In genomic region chr17:68019675-68020450, GRCh38 we compare ENCODE assay signal across 1 cellular context.
TF ChIP-seq lines count a peak whose summit lies in the region.

No MANE protein-coding gene starts in this region.

TF ChIP-seq in K562, 482 proteins besides CTCF, POLR2A, EP300 and RAD21 (continued from another document and continues in another):
- TF ChIP-seq CUX1 (CRISPR knock-in tag; IDR thresholded peaks at IDR 0.05), result peak; percentile 54; the same call in 1 of the 2 replicates
- no peak for TF ChIP-seq TRIM28 (IDR thresholded peaks at IDR 0.05)
- TF ChIP-seq FOXK1 (CRISPR knock-in tag; IDR thresholded peaks at IDR 0.05; ENCODE audit: borderline replicate concordance), result no peak; the same call in 1 of the 2 replicates
- TF ChIP-seq SAFB (IDR thresholded peaks at IDR 0.05; ENCODE audit: borderline replicate concordance, low read depth, low read length), result no peak
- TF ChIP-seq SIRT6 (IDR thresholded peaks at IDR 0.05; ENCODE audit: low read depth, low read length), result peak; percentile 34
- no peak for TF ChIP-seq THRA (IDR thresholded peaks at IDR 0.05)
- no peak for TF ChIP-seq CEBPG (CRISPR knock-in tag; IDR thresholded peaks at IDR 0.05)
- no peak for TF ChIP-seq CEBPG (tag; conservative IDR thresholded peaks at IDR 0.05 in 1 of 2, IDR thresholded peaks at IDR 0.05 in 1 of 2)
- peak; percentile 65; the same call in 1 of the 2 replicates for TF ChIP-seq ZBTB7A (IDR thresholded peaks at IDR 0.05; ENCODE audit: borderline replicate concordance, control insufficient read depth, low read depth, low read length)
- no peak for TF ChIP-seq ZNF449 (CRISPR knock-in tag; IDR thresholded peaks at IDR 0.05)
- peak; percentile 89; the same call in 1 of the 2 replicates for TF ChIP-seq LCOR (CRISPR knock-in tag; IDR thresholded peaks at IDR 0.05)
- peak; percentile 47 to 74; a peak in 3 of 4 replicates for TF ChIP-seq MNT (conservative IDR thresholded peaks at IDR 0.05)
- no peak for TF ChIP-seq ELK1 (CRISPR knock-in tag; IDR thresholded peaks at IDR 0.05)
- peak; percentile 86 for TF ChIP-seq GMEB1 (CRISPR knock-in tag; IDR thresholded peaks at IDR 0.05)
- TF ChIP-seq BCLAF1 (IDR thresholded peaks at IDR 0.05; ENCODE audit: borderline replicate concordance in 1 of 2, control insufficient read depth in 1 of 2, low read depth in 2 of 2, low read length in 1 of 2), result peak in 1 of 2 experiments; percentile 75; a peak in 1 of 4 replicates
- no peak for TF ChIP-seq PPARD (CRISPR knock-in tag; IDR thresholded peaks at IDR 0.05)
- TF ChIP-seq ZBTB34 (CRISPR knock-in tag; IDR thresholded peaks at IDR 0.05), result no peak
- peak; percentile 65; the same call in 1 of the 2 replicates for TF ChIP-seq ZNF431 (CRISPR knock-in tag; IDR thresholded peaks at IDR 0.05)
- peak; percentile 84; the same call in 1 of the 2 replicates for TF ChIP-seq CBFB (CRISPR knock-in tag; IDR thresholded peaks at IDR 0.05)
- TF ChIP-seq CCAR2 (IDR thresholded peaks at IDR 0.05; ENCODE audit: low read depth, low read length), result no peak
- TF ChIP-seq ZNF165 (CRISPR knock-in tag; IDR thresholded peaks at IDR 0.05; ENCODE audit: borderline replicate concordance), result no peak
- peak; percentile 55 for TF ChIP-seq FOSL1 (tag; conservative IDR thresholded peaks at IDR 0.05)
- peak; percentile 49 for TF ChIP-seq SMAD1 (IDR thresholded peaks at IDR 0.05; ENCODE audit: low read depth, low read length, partially characterized antibody)
- no peak for TF ChIP-seq MXI1 (IDR thresholded peaks at IDR 0.05; ENCODE audit: low read depth, low read length)
- TF ChIP-seq CEBPZ (IDR thresholded peaks at IDR 0.05; ENCODE audit: borderline replicate concordance, low read depth, low read length), result 0 out of 2 replicates have a peak, but pooled peaks have one; percentile 10
- TF ChIP-seq SIX5 (IDR thresholded peaks at IDR 0.05; ENCODE audit: borderline replicate concordance in 1 of 2, insufficient read depth in 1 of 2, low read depth in 1 of 2, low read length in 2 of 2), result no peak; a peak in 1 of 4 replicates
- TF ChIP-seq CREB3L1 (IDR thresholded peaks at IDR 0.05; ENCODE audit: borderline replicate concordance, low read depth), result peak; percentile 65
- TF ChIP-seq ZNF134 (CRISPR knock-in tag; conservative IDR thresholded peaks at IDR 0.05), result no peak
- TF ChIP-seq BCOR (IDR thresholded peaks at IDR 0.05), result no peak
- TF ChIP-seq HIVEP1 (CRISPR knock-in tag; IDR thresholded peaks at IDR 0.05), result peak; percentile 32; the same call in 1 of the 2 replicates
- no peak for TF ChIP-seq SAP30 (IDR thresholded peaks at IDR 0.05; ENCODE audit: borderline replicate concordance, insufficient read depth, low read depth, low read length, poor library complexity, severe bottlenecking)
- TF ChIP-seq TAF1 (IDR thresholded peaks at IDR 0.05; ENCODE audit: control insufficient read depth, extremely low read depth, insufficient read depth, low read length, severe bottlenecking), result peak; percentile 68
- no peak for TF ChIP-seq ZNF121 (CRISPR knock-in tag; conservative IDR thresholded peaks at IDR 0.05)
